8 cellular contexts compared by ENCODE assay signal in the genomic region with DNA sequence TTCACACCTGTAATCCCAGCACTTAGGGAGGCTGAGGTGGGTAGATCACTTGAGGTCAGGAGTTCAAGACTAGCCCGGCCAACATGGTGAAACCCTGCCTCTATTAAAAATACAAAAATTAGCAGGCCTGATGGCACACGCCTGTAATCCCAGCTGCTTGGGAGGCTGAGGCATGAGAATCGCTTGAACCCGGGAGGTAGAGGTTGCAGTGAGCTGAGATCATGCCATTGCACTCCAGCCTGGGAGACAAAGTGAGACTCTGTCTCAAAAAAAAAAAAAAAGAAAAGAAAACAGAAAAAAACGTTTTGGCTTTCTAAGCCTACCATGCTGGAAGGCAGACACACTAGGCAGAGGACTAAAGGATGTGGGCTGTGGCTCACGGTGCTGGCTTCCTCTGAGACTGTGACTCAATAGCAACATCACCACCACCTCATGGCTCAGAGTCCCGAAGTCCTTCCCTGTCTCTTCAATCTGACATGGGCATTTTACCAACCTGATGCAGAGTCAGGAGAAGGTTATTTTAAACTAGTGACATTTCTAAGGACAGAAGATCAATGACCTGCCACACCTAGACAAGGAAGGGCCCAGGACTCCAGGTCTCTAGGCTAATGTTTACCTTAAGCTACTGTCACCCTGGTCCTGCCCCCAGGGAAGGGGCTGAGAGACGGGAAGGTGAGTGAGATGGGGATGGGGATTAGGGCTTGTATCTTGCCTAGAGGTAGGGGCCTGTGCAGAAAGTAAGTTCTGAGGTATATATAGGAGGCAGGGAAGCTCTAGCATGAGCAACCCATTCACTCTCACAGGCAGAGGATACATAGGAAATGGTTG. TPM values are rescaled to one million over a fixed set of nuclear protein-coding genes. Genes with fewer than 3 reads are reported as not detected.
DNase-seq lines count a peak whose midpoint lies in the region; ATAC-seq and TF ChIP-seq lines count a peak whose summit lies in the region.

No MANE protein-coding gene starts in this region.

- TF ChIP-seq CTCF in SK-N-SH (IDR thresholded peaks at IDR 0.05) (no peak), lung (IDR thresholded peaks at IDR 0.05; ENCODE audit: control extremely low read depth, extremely low read depth) (no peak)

- peak; percentile 48 for DNase-seq in GF-D8 (lab: John Stamatoyannopoulos, UW)
- DNase-seq in SK-N-SH, result no peak
- DNase-seq in activated naive CD8-positive, alpha-beta T cell treated with anti-CD3 and anti-CD28 coated beads for 36 hours, result peak; percentile 78
- DNase-seq in lung (ENCODE audit: low spot score), result no peak
- DNase-seq in stromal cell of bone marrow (ENCODE audit: low read depth), result peak; percentile 83

- peaks cover 1% of the 10 kb centered on the region for H3K36me3 Mint-ChIP-seq in activated naive CD8-positive, alpha-beta T cell treated with anti-CD3 and anti-CD28 coated beads for 36 hours

- H3K9me2 ChIP-seq in SK-N-SH, result no peaks in the 10 kb centered on the region

- peaks cover 4% of the 10 kb centered on the region for H3K9me3 Mint-ChIP-seq in activated naive CD8-positive, alpha-beta T cell treated with anti-CD3 and anti-CD28 coated beads for 36 hours

- POLR2A ChIA-PET in SK-N-SH (lab: Yijun Ruan, JAX), result interaction anchor here (0.5 kb wide), 1 partner anchor 13 kb away, joined by 3 read pairs; no protein-coding TSS in a partner anchor

- H3K4me1 ChIP-seq in SK-N-SH (ENCODE audit: control insufficient read depth in 1 of 2, insufficient read depth in 2 of 2, low read depth in 1 of 2, low read length in 1 of 2) (peaks cover 0 to 38% of the 10 kb centered on the region in 2 experiments; a peak in 3 of 4 replicates), lung (ENCODE audit: control insufficient read depth in 2 of 2, insufficient read depth in 2 of 2, low read length in 2 of 2) (peaks cover 0 to 5% of the 10 kb centered on the region in 2 donors)

- peak overlapping the region; percentile 27; the same call in 1 of the 2 replicates for H3K9ac ChIP-seq in SK-N-SH

- H3K36me3 ChIP-seq in SK-N-SH (replicated peaks in 1 of 2; ENCODE audit: control insufficient read depth in 1 of 2, insufficient read depth in 2 of 2, low read length in 1 of 2), result no peaks in the 10 kb centered on the region
- peaks cover 0 to 7% of the 10 kb centered on the region in 2 donors for H3K36me3 ChIP-seq in lung (ENCODE audit: control insufficient read depth in 2 of 2, insufficient read depth in 2 of 2, low read length in 2 of 2)

- H3K4me3 Mint-ChIP-seq in activated naive CD8-positive, alpha-beta T cell treated with anti-CD3 and anti-CD28 coated beads for 36 hours, result peak overlapping the region; percentile 36

- H3K79me2 ChIP-seq in SK-N-SH (ENCODE audit: insufficient read depth), result 0 out of 2 replicates have a peak, but pooled peaks cover 6% of the 10 kb centered on the region

- peak overlapping the region; percentile 67 for H2AFZ ChIP-seq in SK-N-SH (ENCODE audit: low read depth)

- H3K27ac Mint-ChIP-seq in activated naive CD8-positive, alpha-beta T cell treated with anti-CD3 and anti-CD28 coated beads for 36 hours, result peak overlapping the region; percentile 89

- no peaks in the 10 kb centered on the region for H3K9me3 ChIP-seq in SK-N-SH
- no peaks in the 10 kb centered on the region for H3K9me3 ChIP-seq in lung (ENCODE audit: control insufficient read depth in 2 of 2, insufficient read depth in 1 of 2, low read length in 1 of 2)

- H3K27ac ChIP-seq in SK-N-SH (ENCODE audit: low read depth in 2 of 2, low read length in 1 of 2) (peak overlapping the region in 1 of 2 experiments; percentile 84; a peak in 2 of 4 replicates), lung (ENCODE audit: low read depth in 1 of 2, low read length in 1 of 2) (peak overlapping the region; percentile 7 to 66)

- peak; percentile 74 for ATAC-seq in HG02610 (IDR thresholded peaks at IDR 0.05; ENCODE audit: unreplicated experiment)
- ATAC-seq in lung (ENCODE audit: insufficient read depth, low FRiP score), result no peak
- ATAC-seq in HG03469 (IDR thresholded peaks at IDR 0.05; ENCODE audit: unreplicated experiment), result no peak
- no peak for ATAC-seq in GM18519 (IDR thresholded peaks at IDR 0.05; ENCODE audit: low FRiP score, unreplicated experiment)

- no peak overlapping the region for H3K4me3 ChIP-seq in SK-N-SH (ENCODE audit: low read depth in 2 of 2, low read length in 1 of 2)
- H3K4me3 ChIP-seq in lung, result no peak overlapping the region

- no peaks in the 10 kb centered on the region for H3K27me3 Mint-ChIP-seq in activated naive CD8-positive, alpha-beta T cell treated with anti-CD3 and anti-CD28 coated beads for 36 hours

- CTCF ChIA-PET in SK-N-SH (lab: Yijun Ruan, JAX), result interaction anchor here (0.8 kb wide), 1 partner anchor 36 kb away, joined by 3 read pairs; no protein-coding TSS in a partner anchor

- TF ChIP-seq EP300 in SK-N-SH (IDR thresholded peaks at IDR 0.05; ENCODE audit: borderline replicate concordance in 1 of 2, low read depth in 1 of 2, low read length in 1 of 2), result no peak

- peaks cover 16% of the 10 kb centered on the region for H3F3A ChIP-seq in SK-N-SH (replicated peaks; ENCODE audit: insufficient read depth)

- no peaks in the 10 kb centered on the region for H4K20me1 ChIP-seq in SK-N-SH (ENCODE audit: insufficient read depth)

- TF ChIP-seq RAD21 in SK-N-SH (IDR thresholded peaks at IDR 0.05; ENCODE audit: low read length), result no peak

- H3K4me1 Mint-ChIP-seq in activated naive CD8-positive, alpha-beta T cell treated with anti-CD3 and anti-CD28 coated beads for 36 hours, result peaks cover 46% of the 10 kb centered on the region

- 56% methylated on average over 8 of the region's 8 CpGs for WGBS in SK-N-SH (ENCODE audit: low lambda C conversion rate)
- WGBS in lung, 2 donors, result 55 to 59% methylated on average over 8 of the region's 8 CpGs

- no peaks in the 10 kb centered on the region for H3K27me3 ChIP-seq in SK-N-SH (ENCODE audit: insufficient read depth)
- no peaks in the 10 kb centered on the region for H3K27me3 ChIP-seq in lung (ENCODE audit: control insufficient read depth, insufficient read depth)

- H3K4me2 ChIP-seq in SK-N-SH, result peak overlapping the region; percentile 32; the same call in 1 of the 2 replicates

TF ChIP-seq in SK-N-SH, 30 proteins besides CTCF, POLR2A, EP300 and RAD21:
- TF ChIP-seq MAX (IDR thresholded peaks at IDR 0.05; ENCODE audit: low read depth) (peak; percentile 96), YY1 (IDR thresholded peaks at IDR 0.05; ENCODE audit: low read depth) (no peak)
TF ChIP-seq in SK-N-SH: peak in this region for 1.

RNA-seq across cellular contexts. Expression of gene ECSCR, which starts 3.7 kb away (rescaled TPM):
- 10.9 and 13.5 TPM in 2 replicates for polyA plus RNA-seq in SK-N-SH (2012; rRNA removed)
- 9.4 and 11.9 TPM in 2 replicates for polyA plus RNA-seq in SK-N-SH (2012; cell fraction: cytosol; rRNA removed)
- polyA plus RNA-seq in SK-N-SH (2012; cell fraction: nucleus; rRNA removed), result 4.1 and 4.7 TPM in 2 replicates
- total RNA-seq in activated naive CD8-positive, alpha-beta T cell treated with anti-CD3 and anti-CD28 coated beads for 36 hours, result under 1 TPM; 0.36 to 0.49 TPM
- 10 to 100 TPM; 46.2 to 46.7 TPM for total RNA-seq in lung
- polyA plus RNA-seq in lung, result 10 to 100 TPM; 24.6 to 55.7 TPM

RNA-seq across cellular contexts. Expression of gene SMIM33, which starts 12.0 kb away (rescaled TPM):
- polyA plus RNA-seq in SK-N-SH (2012; rRNA removed), result not detected in 2 replicates
- not detected in 2 replicates for polyA plus RNA-seq in SK-N-SH (2012; cell fraction: cytosol; rRNA removed)
- polyA plus RNA-seq in SK-N-SH (2012; cell fraction: nucleus; rRNA removed), result not detected in 2 replicates
- under 1 TPM in 1 of 2 experiments, not detected in 1; 0.16 TPM for total RNA-seq in activated naive CD8-positive, alpha-beta T cell treated with anti-CD3 and anti-CD28 coated beads for 36 hours
- not detected for total RNA-seq in lung
- under 1 TPM in 1 of 2 donors, not detected in 1; 0.17 TPM for polyA plus RNA-seq in lung

RNA-seq across cellular contexts. Expression of gene DNAJC18, which starts 19.5 kb away (rescaled TPM):
- polyA plus RNA-seq in SK-N-SH (2012; rRNA removed) (7.4 and 10.3 TPM in 2 replicates), lung (10 to 100 TPM in 1 of 2 donors, 1 to 10 TPM in 1; 2.2 to 10.7 TPM)
- 10.7 and 14.5 TPM in 2 replicates for polyA plus RNA-seq in SK-N-SH (2012; cell fraction: cytosol; rRNA removed)
- 3.1 and 7.3 TPM in 2 replicates for polyA plus RNA-seq in SK-N-SH (2012; cell fraction: nucleus; rRNA removed)
- total RNA-seq in activated naive CD8-positive, alpha-beta T cell treated with anti-CD3 and anti-CD28 coated beads for 36 hours, result 10 to 100 TPM; 20.5 to 21.8 TPM
- 1 to 10 TPM; 8.0 to 9.4 TPM for total RNA-seq in lung

RNA-seq across cellular contexts. Expression of gene STING1, which starts 23.8 kb away (rescaled TPM):
- 98.4 and 119 TPM in 2 replicates for polyA plus RNA-seq in SK-N-SH (2012; rRNA removed)
- polyA plus RNA-seq in SK-N-SH (2012; cell fraction: cytosol; rRNA removed), result 37.8 and 54.3 TPM in 2 replicates
- 254 and 357 TPM in 2 replicates for polyA plus RNA-seq in SK-N-SH (2012; cell fraction: nucleus; rRNA removed)
- total RNA-seq in activated naive CD8-positive, alpha-beta T cell treated with anti-CD3 and anti-CD28 coated beads for 36 hours, result 10 to 100 TPM; 37.4 to 40.5 TPM
- total RNA-seq in lung, result 100 to 1,000 TPM; 144 to 204 TPM
- 100 to 1,000 TPM in 1 of 2 donors, 10 to 100 TPM in 1; 54.3 to 114 TPM for polyA plus RNA-seq in lung

RNA-seq across cellular contexts. Expression of gene SPATA24, which starts 54.9 kb away (rescaled TPM):
- 7.6 and 10.8 TPM in 2 replicates for polyA plus RNA-seq in SK-N-SH (2012; rRNA removed)
- 8.6 and 11.1 TPM in 2 replicates for polyA plus RNA-seq in SK-N-SH (2012; cell fraction: cytosol; rRNA removed)
- polyA plus RNA-seq in SK-N-SH (2012; cell fraction: nucleus; rRNA removed), result 11.5 and 13.5 TPM in 2 replicates
- total RNA-seq in activated naive CD8-positive, alpha-beta T cell treated with anti-CD3 and anti-CD28 coated beads for 36 hours, result 1 to 10 TPM; 2.2 to 4.0 TPM
- 1 to 10 TPM; 4.2 to 5.8 TPM for total RNA-seq in lung
- 10 to 100 TPM in 1 of 2 donors, 1 to 10 TPM in 1; 6.6 to 11.1 TPM for polyA plus RNA-seq in lung

Comparison
In these comparisons a context has a peak if more than half of its experiments do, and no peak if none do; other contexts are left out.
1. DNase-seq: peak in GF-D8 (single experiment), activated naive CD8-positive, alpha-beta T cell treated with anti-CD3 and anti-CD28 coated beads for 36 hours (single experiment) and stromal cell of bone marrow (single experiment); none in SK-N-SH (single experiment) and lung (single experiment).
2. RNA of gene ECSCR, which starts 3.7 kb away (total RNA-seq): 46.2 to 46.7 TPM in lung; 0.36 to 0.49 TPM in activated naive CD8-positive, alpha-beta T cell treated with anti-CD3 and anti-CD28 coated beads for 36 hours; every median in the first group is over 10 times any median in the second.